ENCODE assay signal across 1 cellular context in the genomic region with DNA sequence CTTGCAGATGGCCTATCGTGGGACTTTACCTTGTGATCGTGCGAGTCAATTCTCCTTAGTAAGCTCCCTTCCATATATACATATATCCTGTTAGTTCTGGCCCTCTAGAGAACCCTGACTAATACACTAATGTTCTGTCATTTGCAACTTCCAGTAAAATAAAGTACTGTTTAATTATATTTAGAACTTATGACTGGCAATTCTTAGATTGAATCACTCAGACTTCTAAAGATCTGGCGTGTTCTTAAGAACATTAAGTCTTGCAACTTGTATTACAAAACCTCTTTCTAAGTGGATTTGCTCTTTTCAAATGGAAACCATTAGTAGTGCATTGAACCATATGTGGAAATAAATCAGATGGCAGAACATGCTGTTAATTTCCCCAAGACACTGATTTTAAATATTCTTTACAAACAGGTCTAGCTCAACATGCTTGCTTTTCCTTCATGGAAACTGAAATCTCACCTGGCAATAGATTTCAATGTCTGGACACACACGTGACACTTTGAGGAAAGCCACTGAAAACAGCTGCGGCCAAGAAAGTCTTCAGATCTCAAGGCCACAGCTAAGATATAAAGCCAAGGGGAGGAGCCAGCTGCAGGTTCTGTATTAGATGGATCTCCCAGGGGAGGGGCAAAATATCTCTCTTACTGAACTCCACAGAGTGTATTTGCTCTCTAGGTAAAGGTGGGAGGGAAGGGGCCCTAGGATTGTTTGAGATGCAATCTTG.
A peak's percentile ranks its signal among the peaks of the same experiment; 100 is the strongest.
TF ChIP-seq lines count a peak whose summit lies in the region.

No MANE protein-coding gene starts in this region.

TF ChIP-seq in GM12878, 131 proteins besides CTCF, POLR2A, EP300 and RAD21 (continued from another document and continues in another):
- TF ChIP-seq MYC (IDR thresholded peaks at IDR 0.05; ENCODE audit: insufficient read depth, insufficient read length, insufficient replicate concordance, low read length, severe bottlenecking) = no peak
- no peak for TF ChIP-seq NR2C2 (IDR thresholded peaks at IDR 0.05; ENCODE audit: borderline replicate concordance, control insufficient read depth, insufficient read length, low read depth)
- no peak for TF ChIP-seq BACH1 (IDR thresholded peaks at IDR 0.05; ENCODE audit: borderline replicate concordance)
- peak; percentile 78 to 79 for TF ChIP-seq BHLHE40 (IDR thresholded peaks at IDR 0.05; ENCODE audit: borderline replicate concordance in 1 of 2, low read depth in 2 of 2, low read length in 1 of 2)
- TF ChIP-seq, protein P1, sequence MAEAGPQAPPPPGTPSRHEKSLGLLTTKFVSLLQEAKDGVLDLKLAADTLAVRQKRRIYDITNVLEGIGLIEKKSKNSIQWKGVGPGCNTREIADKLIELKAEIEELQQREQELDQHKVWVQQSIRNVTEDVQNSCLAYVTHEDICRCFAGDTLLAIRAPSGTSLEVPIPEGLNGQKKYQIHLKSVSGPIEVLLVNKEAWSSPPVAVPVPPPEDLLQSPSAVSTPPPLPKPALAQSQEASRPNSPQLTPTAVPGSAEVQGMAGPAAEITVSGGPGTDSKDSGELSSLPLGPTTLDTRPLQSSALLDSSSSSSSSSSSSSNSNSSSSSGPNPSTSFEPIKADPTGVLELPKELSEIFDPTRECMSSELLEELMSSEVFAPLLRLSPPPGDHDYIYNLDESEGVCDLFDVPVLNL (IDR thresholded peaks at IDR 0.05; ENCODE audit: low read depth, low read length) = no peak
- no peak for TF ChIP-seq FOXK2 (IDR thresholded peaks at IDR 0.05)
- TF ChIP-seq ZNF24 (IDR thresholded peaks at IDR 0.05) = no peak
- TF ChIP-seq RB1 (IDR thresholded peaks at IDR 0.05; ENCODE audit: borderline replicate concordance) = no peak
- TF ChIP-seq, protein P2, sequence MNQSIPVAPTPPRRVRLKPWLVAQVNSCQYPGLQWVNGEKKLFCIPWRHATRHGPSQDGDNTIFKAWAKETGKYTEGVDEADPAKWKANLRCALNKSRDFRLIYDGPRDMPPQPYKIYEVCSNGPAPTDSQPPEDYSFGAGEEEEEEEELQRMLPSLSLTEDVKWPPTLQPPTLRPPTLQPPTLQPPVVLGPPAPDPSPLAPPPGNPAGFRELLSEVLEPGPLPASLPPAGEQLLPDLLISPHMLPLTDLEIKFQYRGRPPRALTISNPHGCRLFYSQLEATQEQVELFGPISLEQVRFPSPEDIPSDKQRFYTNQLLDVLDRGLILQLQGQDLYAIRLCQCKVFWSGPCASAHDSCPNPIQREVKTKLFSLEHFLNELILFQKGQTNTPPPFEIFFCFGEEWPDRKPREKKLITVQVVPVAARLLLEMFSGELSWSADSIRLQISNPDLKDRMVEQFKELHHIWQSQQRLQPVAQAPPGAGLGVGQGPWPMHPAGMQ (IDR thresholded peaks at IDR 0.05; ENCODE audit: borderline replicate concordance) = no peak
- peak; percentile 51; the same call in 1 of the 2 replicates for TF ChIP-seq JUNB (IDR thresholded peaks at IDR 0.05)
- no peak for TF ChIP-seq ESRRA (IDR thresholded peaks at IDR 0.05; ENCODE audit: low read length)
- no peak for TF ChIP-seq POLR2AphosphoS2 (IDR thresholded peaks at IDR 0.05; ENCODE audit: low read depth, low read length)
- TF ChIP-seq TCF7 (IDR thresholded peaks at IDR 0.05; ENCODE audit: borderline replicate concordance) = 0 out of 2 replicates have a peak, but pooled peaks have one; percentile 46
- no peak for TF ChIP-seq POLR2AphosphoS5 (IDR thresholded peaks at IDR 0.05; ENCODE audit: low read length)
- no peak for TF ChIP-seq CHD4 (IDR thresholded peaks at IDR 0.05)
- TF ChIP-seq, protein P3, sequence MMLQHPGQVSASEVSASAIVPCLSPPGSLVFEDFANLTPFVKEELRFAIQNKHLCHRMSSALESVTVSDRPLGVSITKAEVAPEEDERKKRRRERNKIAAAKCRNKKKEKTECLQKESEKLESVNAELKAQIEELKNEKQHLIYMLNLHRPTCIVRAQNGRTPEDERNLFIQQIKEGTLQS (IDR thresholded peaks at IDR 0.05; ENCODE audit: borderline replicate concordance, extremely low read depth, low read depth, low read length) = no peak
- peak; percentile 20 to 47; a peak in 2 of 4 replicates for TF ChIP-seq IKZF2 (IDR thresholded peaks at IDR 0.05)
- TF ChIP-seq ZNF207 (IDR thresholded peaks at IDR 0.05; ENCODE audit: borderline replicate concordance) = no peak
- TF ChIP-seq RELA (IDR thresholded peaks at IDR 0.05; ENCODE audit: borderline replicate concordance, partially characterized antibody) = no peak
- TF ChIP-seq, protein P4, sequence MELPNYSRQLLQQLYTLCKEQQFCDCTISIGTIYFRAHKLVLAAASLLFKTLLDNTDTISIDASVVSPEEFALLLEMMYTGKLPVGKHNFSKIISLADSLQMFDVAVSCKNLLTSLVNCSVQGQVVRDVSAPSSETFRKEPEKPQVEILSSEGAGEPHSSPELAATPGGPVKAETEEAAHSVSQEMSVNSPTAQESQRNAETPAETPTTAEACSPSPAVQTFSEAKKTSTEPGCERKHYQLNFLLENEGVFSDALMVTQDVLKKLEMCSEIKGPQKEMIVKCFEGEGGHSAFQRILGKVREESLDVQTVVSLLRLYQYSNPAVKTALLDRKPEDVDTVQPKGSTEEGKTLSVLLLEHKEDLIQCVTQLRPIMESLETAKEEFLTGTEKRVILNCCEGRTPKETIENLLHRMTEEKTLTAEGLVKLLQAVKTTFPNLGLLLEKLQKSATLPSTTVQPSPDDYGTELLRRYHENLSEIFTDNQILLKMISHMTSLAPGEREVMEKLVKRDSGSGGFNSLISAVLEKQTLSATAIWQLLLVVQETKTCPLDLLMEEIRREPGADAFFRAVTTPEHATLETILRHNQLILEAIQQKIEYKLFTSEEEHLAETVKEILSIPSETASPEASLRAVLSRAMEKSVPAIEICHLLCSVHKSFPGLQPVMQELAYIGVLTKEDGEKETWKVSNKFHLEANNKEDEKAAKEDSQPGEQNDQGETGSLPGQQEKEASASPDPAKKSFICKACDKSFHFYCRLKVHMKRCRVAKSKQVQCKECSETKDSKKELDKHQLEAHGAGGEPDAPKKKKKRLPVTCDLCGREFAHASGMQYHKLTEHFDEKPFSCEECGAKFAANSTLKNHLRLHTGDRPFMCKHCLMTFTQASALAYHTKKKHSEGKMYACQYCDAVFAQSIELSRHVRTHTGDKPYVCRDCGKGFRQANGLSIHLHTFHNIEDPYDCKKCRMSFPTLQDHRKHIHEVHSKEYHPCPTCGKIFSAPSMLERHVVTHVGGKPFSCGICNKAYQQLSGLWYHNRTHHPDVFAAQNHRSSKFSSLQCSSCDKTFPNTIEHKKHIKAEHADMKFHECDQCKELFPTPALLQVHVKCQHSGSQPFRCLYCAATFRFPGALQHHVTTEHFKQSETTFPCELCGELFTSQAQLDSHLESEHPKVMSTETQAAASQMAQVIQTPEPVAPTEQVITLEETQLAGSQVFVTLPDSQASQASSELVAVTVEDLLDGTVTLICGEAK (IDR thresholded peaks at IDR 0.05; ENCODE audit: borderline replicate concordance) = no peak
- TF ChIP-seq, protein P5, sequence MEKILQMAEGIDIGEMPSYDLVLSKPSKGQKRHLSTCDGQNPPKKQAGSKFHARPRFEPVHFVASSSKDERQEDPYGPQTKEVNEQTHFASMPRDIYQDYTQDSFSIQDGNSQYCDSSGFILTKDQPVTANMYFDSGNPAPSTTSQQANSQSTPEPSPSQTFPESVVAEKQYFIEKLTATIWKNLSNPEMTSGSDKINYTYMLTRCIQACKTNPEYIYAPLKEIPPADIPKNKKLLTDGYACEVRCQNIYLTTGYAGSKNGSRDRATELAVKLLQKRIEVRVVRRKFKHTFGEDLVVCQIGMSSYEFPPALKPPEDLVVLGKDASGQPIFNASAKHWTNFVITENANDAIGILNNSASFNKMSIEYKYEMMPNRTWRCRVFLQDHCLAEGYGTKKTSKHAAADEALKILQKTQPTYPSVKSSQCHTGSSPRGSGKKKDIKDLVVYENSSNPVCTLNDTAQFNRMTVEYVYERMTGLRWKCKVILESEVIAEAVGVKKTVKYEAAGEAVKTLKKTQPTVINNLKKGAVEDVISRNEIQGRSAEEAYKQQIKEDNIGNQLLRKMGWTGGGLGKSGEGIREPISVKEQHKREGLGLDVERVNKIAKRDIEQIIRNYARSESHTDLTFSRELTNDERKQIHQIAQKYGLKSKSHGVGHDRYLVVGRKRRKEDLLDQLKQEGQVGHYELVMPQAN (conservative IDR thresholded peaks at IDR 0.05) = no peak
- TF ChIP-seq, protein P6, sequence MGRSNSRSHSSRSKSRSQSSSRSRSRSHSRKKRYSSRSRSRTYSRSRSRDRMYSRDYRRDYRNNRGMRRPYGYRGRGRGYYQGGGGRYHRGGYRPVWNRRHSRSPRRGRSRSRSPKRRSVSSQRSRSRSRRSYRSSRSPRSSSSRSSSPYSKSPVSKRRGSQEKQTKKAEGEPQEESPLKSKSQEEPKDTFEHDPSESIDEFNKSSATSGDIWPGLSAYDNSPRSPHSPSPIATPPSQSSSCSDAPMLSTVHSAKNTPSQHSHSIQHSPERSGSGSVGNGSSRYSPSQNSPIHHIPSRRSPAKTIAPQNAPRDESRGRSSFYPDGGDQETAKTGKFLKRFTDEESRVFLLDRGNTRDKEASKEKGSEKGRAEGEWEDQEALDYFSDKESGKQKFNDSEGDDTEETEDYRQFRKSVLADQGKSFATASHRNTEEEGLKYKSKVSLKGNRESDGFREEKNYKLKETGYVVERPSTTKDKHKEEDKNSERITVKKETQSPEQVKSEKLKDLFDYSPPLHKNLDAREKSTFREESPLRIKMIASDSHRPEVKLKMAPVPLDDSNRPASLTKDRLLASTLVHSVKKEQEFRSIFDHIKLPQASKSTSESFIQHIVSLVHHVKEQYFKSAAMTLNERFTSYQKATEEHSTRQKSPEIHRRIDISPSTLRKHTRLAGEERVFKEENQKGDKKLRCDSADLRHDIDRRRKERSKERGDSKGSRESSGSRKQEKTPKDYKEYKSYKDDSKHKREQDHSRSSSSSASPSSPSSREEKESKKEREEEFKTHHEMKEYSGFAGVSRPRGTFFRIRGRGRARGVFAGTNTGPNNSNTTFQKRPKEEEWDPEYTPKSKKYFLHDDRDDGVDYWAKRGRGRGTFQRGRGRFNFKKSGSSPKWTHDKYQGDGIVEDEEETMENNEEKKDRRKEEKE (IDR thresholded peaks at IDR 0.05) = no peak
- TF ChIP-seq, protein P7, sequence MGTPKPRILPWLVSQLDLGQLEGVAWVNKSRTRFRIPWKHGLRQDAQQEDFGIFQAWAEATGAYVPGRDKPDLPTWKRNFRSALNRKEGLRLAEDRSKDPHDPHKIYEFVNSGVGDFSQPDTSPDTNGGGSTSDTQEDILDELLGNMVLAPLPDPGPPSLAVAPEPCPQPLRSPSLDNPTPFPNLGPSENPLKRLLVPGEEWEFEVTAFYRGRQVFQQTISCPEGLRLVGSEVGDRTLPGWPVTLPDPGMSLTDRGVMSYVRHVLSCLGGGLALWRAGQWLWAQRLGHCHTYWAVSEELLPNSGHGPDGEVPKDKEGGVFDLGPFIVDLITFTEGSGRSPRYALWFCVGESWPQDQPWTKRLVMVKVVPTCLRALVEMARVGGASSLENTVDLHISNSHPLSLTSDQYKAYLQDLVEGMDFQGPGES (IDR thresholded peaks at IDR 0.05) = no peak
- no peak for TF ChIP-seq HDAC6 (IDR thresholded peaks at IDR 0.05; ENCODE audit: unreplicated experiment)
- no peak for TF ChIP-seq STAT1 (conservative IDR thresholded peaks at IDR 0.05)
- no peak for TF ChIP-seq SRF (IDR thresholded peaks at IDR 0.05; ENCODE audit: low read depth in 2 of 2, low read length in 2 of 2)
- TF ChIP-seq, protein P8, sequence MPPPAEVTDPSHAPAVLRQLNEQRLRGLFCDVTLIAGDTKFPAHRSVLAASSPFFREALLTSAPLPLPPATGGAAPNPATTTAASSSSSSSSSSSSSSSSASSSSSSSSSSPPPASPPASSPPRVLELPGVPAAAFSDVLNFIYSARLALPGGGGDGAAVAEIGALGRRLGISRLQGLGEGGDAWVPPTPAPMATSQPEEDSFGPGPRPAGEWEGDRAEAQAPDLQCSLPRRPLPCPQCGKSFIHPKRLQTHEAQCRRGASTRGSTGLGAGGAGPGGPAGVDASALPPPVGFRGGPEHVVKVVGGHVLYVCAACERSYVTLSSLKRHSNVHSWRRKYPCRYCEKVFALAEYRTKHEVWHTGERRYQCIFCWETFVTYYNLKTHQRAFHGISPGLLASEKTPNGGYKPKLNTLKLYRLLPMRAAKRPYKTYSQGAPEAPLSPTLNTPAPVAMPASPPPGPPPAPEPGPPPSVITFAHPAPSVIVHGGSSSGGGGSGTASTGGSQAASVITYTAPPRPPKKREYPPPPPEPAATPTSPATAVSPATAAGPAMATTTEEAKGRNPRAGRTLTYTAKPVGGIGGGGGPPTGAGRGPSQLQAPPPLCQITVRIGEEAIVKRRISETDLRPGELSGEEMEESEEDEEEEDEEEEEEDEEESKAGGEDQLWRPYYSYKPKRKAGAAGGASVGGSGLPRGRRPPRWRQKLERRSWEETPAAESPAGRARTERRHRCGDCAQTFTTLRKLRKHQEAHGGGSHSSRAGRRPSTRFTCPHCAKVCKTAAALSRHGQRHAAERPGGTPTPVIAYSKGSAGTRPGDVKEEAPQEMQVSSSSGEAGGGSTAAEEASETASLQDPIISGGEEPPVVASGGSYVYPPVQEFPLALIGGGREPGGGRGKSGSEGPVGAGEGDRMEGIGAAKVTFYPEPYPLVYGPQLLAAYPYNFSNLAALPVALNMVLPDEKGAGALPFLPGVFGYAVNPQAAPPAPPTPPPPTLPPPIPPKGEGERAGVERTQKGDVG (CRISPR knock-in tag; IDR thresholded peaks at IDR 0.05) = no peak
- no peak for TF ChIP-seq CEBPB (IDR thresholded peaks at IDR 0.05; ENCODE audit: borderline replicate concordance in 1 of 2, low read depth in 2 of 2, low read length in 2 of 2)
- no peak for TF ChIP-seq DPF2 (IDR thresholded peaks at IDR 0.05)
- no peak for TF ChIP-seq HDGF (IDR thresholded peaks at IDR 0.05)
- TF ChIP-seq IKZF1 (conservative IDR thresholded peaks at IDR 0.05) = 0 out of 2 replicates have a peak, but pooled peaks have one; percentile 46
- TF ChIP-seq, protein P9, sequence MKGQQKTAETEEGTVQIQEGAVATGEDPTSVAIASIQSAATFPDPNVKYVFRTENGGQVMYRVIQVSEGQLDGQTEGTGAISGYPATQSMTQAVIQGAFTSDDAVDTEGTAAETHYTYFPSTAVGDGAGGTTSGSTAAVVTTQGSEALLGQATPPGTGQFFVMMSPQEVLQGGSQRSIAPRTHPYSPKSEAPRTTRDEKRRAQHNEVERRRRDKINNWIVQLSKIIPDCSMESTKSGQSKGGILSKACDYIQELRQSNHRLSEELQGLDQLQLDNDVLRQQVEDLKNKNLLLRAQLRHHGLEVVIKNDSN (IDR thresholded peaks at IDR 0.05; ENCODE audit: borderline replicate concordance, extremely low read length, insufficient read depth, low read depth, low read length) = peak; percentile 33
- TF ChIP-seq MTA3 (IDR thresholded peaks at IDR 0.05; ENCODE audit: borderline replicate concordance, low read length) = no peak
- TF ChIP-seq, protein P10, sequence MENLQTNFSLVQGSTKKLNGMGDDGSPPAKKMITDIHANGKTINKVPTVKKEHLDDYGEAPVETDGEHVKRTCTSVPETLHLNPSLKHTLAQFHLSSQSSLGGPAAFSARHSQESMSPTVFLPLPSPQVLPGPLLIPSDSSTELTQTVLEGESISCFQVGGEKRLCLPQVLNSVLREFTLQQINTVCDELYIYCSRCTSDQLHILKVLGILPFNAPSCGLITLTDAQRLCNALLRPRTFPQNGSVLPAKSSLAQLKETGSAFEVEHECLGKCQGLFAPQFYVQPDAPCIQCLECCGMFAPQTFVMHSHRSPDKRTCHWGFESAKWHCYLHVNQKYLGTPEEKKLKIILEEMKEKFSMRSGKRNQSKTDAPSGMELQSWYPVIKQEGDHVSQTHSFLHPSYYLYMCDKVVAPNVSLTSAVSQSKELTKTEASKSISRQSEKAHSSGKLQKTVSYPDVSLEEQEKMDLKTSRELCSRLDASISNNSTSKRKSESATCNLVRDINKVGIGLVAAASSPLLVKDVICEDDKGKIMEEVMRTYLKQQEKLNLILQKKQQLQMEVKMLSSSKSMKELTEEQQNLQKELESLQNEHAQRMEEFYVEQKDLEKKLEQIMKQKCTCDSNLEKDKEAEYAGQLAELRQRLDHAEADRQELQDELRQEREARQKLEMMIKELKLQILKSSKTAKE (IDR thresholded peaks at IDR 0.05; ENCODE audit: low read depth, poor library complexity, severe bottlenecking) = peak; percentile 38
- TF ChIP-seq SREBF2 (IDR thresholded peaks at IDR 0.05; ENCODE audit: low read length) = no peak
- no peak for TF ChIP-seq TBL1XR1 (IDR thresholded peaks at IDR 0.05; ENCODE audit: low read depth, low read length)
- TF ChIP-seq SMAD1 (IDR thresholded peaks at IDR 0.05; ENCODE audit: low read depth, partially characterized antibody) = no peak
